Comparison of ENCODE assay signal across 8 cellular contexts in the genomic region with DNA sequence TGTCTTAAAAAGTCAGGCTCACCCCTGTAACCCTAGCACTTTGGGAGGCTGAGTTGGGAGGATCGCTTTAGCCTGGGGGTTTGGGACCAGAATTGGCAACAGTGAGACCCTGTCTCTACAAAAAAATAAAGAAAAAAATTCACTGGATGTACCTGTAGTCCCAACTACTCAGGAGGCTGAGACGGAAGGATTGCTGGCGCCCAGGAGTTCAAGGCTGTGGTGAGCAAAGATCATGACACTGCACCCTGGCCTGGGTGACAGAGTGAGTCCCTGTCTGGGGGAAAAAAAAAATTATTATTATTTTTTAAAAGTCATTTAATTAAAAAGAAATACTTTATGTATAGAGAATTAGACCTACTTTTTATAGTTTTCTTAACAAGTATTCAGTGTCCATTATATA.
"Had no signal": no experiment of that assay in that cellular context is flagged by ENCODE, and none has a peak within 500 bp of the region (broad histone marks: within the 10 kb centered on the region; RNA-seq: fewer than 3 reads in every experiment).

No MANE protein-coding gene starts in this region.

- H3K27me3 Mint-ChIP-seq: IgD-negative memory B cell had no signal

- H3K27ac Mint-ChIP-seq: GM23338, IgD-negative memory B cell had no signal

- DNase-seq: H9, HCEC 1CT, KG1 had no signal

- FAIRE-seq: H1, H54, HTR-8/SVneo had no signal

- H2AFZ ChIP-seq: GM23338 had no signal

- H3K4me1 Mint-ChIP-seq: GM23338, H9 had no signal

- H3K9me3 Mint-ChIP-seq: GM23338, H9, IgD-negative memory B cell had no signal

- H3K4me3 Mint-ChIP-seq: GM23338, H9 had no signal

- H3K4me2 ChIP-seq: GM23338 had no signal

- ATAC-seq: GM23338 had no signal

- H3K4me3 ChIP-seq: GM23338 had no signal
